Comparison of ENCODE assay signal across 13 cellular contexts in genomic region chr14:61544448-61545202, GRCh38.
DNase-seq lines count a peak whose midpoint lies in the region; ATAC-seq and TF ChIP-seq lines count a peak whose summit lies in the region.
"Had no signal": no experiment of that assay in that cellular context is flagged by ENCODE, and none has a peak within 500 bp of the region (broad histone marks: within the 10 kb centered on the region; RNA-seq: fewer than 3 reads in every experiment).

No MANE protein-coding gene starts in this region.

- H3K27me3 ChIP-seq in Peyer's patch (no peaks in the 10 kb centered on the region), lung (ENCODE audit: control insufficient read depth, insufficient read depth) (no peaks in the 10 kb centered on the region), stomach (no peaks in the 10 kb centered on the region)
- H3K27me3 ChIP-seq: spleen had no signal

- no peak for TF ChIP-seq POLR2A in Peyer's patch (IDR thresholded peaks at IDR 0.05)
- no peak for TF ChIP-seq POLR2A in stomach (IDR thresholded peaks at IDR 0.05)

- H3K4me1 ChIP-seq in Peyer's patch (peaks cover 0 to 7% (median 0%) of the 10 kb centered on the region in 4 donors), lung (ENCODE audit: control insufficient read depth in 2 of 2, insufficient read depth in 2 of 2, low read length in 2 of 2) (peaks cover 5 to 21% of the 10 kb centered on the region in 2 donors), stomach (peaks cover 19 to 47% (median 33%) of the 10 kb centered on the region in 4 donors)

- peak overlapping the region in 3 of 4 donors; percentile 1 to 67 (median 41) for H3K27ac ChIP-seq in Peyer's patch
- H3K27ac ChIP-seq in angular gyrus (ENCODE audit: low read depth, low read length): peak overlapping the region; percentile 17
- peak overlapping the region in 1 of 2 donors; percentile 85 for H3K27ac ChIP-seq in lung (ENCODE audit: low read depth in 1 of 2, low read length in 1 of 2)
- peak overlapping the region in 4 of 5 donors; percentile 68 to 82 (median 80) for H3K27ac ChIP-seq in stomach

- TF ChIP-seq CTCF in Peyer's patch (IDR thresholded peaks at IDR 0.05) (no peak), lung (IDR thresholded peaks at IDR 0.05; ENCODE audit: control extremely low read depth, extremely low read depth) (no peak), stomach (IDR thresholded peaks at IDR 0.05) (no peak)

- H3K9me3 ChIP-seq in Peyer's patch: no peaks in the 10 kb centered on the region
- H3K9me3 ChIP-seq in lung (ENCODE audit: control insufficient read depth in 2 of 2, insufficient read depth in 1 of 2, low read length in 1 of 2): no peaks in the 10 kb centered on the region
- H3K9me3 ChIP-seq in stomach: no peaks in the 10 kb centered on the region
- H3K9me3 ChIP-seq: spleen had no signal

- no peak for DNase-seq in Peyer's patch
- DNase-seq in lung (ENCODE audit: low spot score): no peak
- no peak for DNase-seq in stomach
- no peak for DNase-seq in stimulated activated CD4-positive, alpha-beta T cell treated with anti-CD3 and anti-CD28 coated beads, Interleukin-4, amount 100 ng/mL, for 4 hours
- DNase-seq in dedifferentiated amniotic fluid mesenchymal stem cell (ENCODE audit: extremely low spot score): no peak
- no peak for DNase-seq in NCI-H82 (lab: John Stamatoyannopoulos, UW)
- DNase-seq: activated B cell treated with CpG ODN at 0.5 μM for 24 hours, amniotic stem cell, DMS79, NCI-H446 treated with DMSO at 0.1 percent for 48 hours, SIG-M5, spleen had no signal

- WGBS in lung, 2 donors: 85 to 91% methylated on average over 11 of the region's 11 CpGs
- WGBS in stomach, 5 donors: 73 to 84% (median 80%) methylated on average over 11 of the region's 11 CpGs

- peak; percentile 8 for ATAC-seq in lung (ENCODE audit: insufficient read depth, low FRiP score)

- H3K4me3 ChIP-seq in Peyer's patch (no peak overlapping the region), lung (no peak overlapping the region), stomach (no peak overlapping the region)
- H3K4me3 ChIP-seq: spleen had no signal

- H3K36me3 ChIP-seq in Peyer's patch: peaks cover 0 to 13% (median 0%) of the 10 kb centered on the region in 3 donors
- H3K36me3 ChIP-seq in lung (ENCODE audit: control insufficient read depth in 2 of 2, insufficient read depth in 2 of 2, low read length in 2 of 2): peaks cover 0 to 15% of the 10 kb centered on the region in 2 donors
- peaks cover 0 to 15% (median 15%) of the 10 kb centered on the region in 4 donors for H3K36me3 ChIP-seq in stomach

- intact Hi-C loops in stomach (cut with DNase I; ENCODE audit: low total_unique reads): no loop called here

- no peak for TF ChIP-seq EP300 in stomach (IDR thresholded peaks at IDR 0.05)
